ENCODE assay signal across 1 cellular context in genomic region chr1:234545512-234546386, GRCh38.
TF ChIP-seq lines count a peak whose summit lies in the region.

No MANE protein-coding gene starts in this region.

TF ChIP-seq in HepG2, 621 proteins besides CTCF, POLR2A, EP300 and RAD21 (continued from another document and continues in another):
- TF ChIP-seq MAX (IDR thresholded peaks at IDR 0.05) (peak; percentile 62), SCMH1 (CRISPR knock-in tag; IDR thresholded peaks at IDR 0.05; ENCODE audit: borderline replicate concordance) (no peak), SMC3 (IDR thresholded peaks at IDR 0.05; ENCODE audit: low read length) (peak; percentile 28; the same call in 1 of the 2 replicates), AHR (CRISPR knock-in tag; IDR thresholded peaks at IDR 0.05) (no peak), ZNF773 (CRISPR knock-in tag; IDR thresholded peaks at IDR 0.05; ENCODE audit: borderline replicate concordance) (no peak), ZNF317 (CRISPR knock-in tag; IDR thresholded peaks at IDR 0.05) (no peak), PHF8 (CRISPR knock-in tag; IDR thresholded peaks at IDR 0.05) (0 out of 2 replicates have a peak, but pooled peaks have one; percentile 18), TFDP1 (CRISPR knock-in tag; IDR thresholded peaks at IDR 0.05; ENCODE audit: borderline replicate concordance) (0 out of 2 replicates have a peak, but pooled peaks have one; percentile 21), ATF1 (CRISPR knock-in tag; IDR thresholded peaks at IDR 0.05) (no peak), RARA (CRISPR knock-in tag; IDR thresholded peaks at IDR 0.05) (peak; percentile 78), NCOA5 (CRISPR knock-in tag; IDR thresholded peaks at IDR 0.05) (no peak), IKZF4 (CRISPR knock-in tag; IDR thresholded peaks at IDR 0.05; ENCODE audit: borderline replicate concordance, low read depth, not compliant biosample characterization) (no peak), NCOA2 (CRISPR knock-in tag; IDR thresholded peaks at IDR 0.05) (peak; percentile 40; the same call in 1 of the 2 replicates), ZNF768 (CRISPR knock-in tag; IDR thresholded peaks at IDR 0.05) (no peak), ZNF589 (CRISPR knock-in tag; conservative IDR thresholded peaks at IDR 0.05) (no peak), ZNF205 (CRISPR knock-in tag; IDR thresholded peaks at IDR 0.05) (peak; percentile 18; the same call in 1 of the 2 replicates), ZNF354B (CRISPR knock-in tag; IDR thresholded peaks at IDR 0.05) (no peak), CREBL2 (CRISPR knock-in tag; IDR thresholded peaks at IDR 0.05; ENCODE audit: borderline replicate concordance) (no peak), SOX6 (IDR thresholded peaks at IDR 0.05) (no peak), SOX6 (CRISPR knock-in tag; IDR thresholded peaks at IDR 0.05) (peak; percentile 30; the same call in 1 of the 2 replicates), ZNF33B (CRISPR knock-in tag; IDR thresholded peaks at IDR 0.05) (0 out of 2 replicates have a peak, but pooled peaks have one; percentile 38), ZBTB43 (CRISPR knock-in tag; conservative IDR thresholded peaks at IDR 0.05) (peak; percentile 72; the same call in 1 of the 2 replicates), FOXA3 (CRISPR knock-in tag; IDR thresholded peaks at IDR 0.05) (peak; percentile 57; the same call in 1 of the 2 replicates), MED1 (CRISPR knock-in tag; IDR thresholded peaks at IDR 0.05) (peak; percentile 78), ZNF12 (CRISPR knock-in tag; IDR thresholded peaks at IDR 0.05) (0 out of 2 replicates have a peak, but pooled peaks have one; percentile 36), IRF2 (CRISPR knock-in tag; IDR thresholded peaks at IDR 0.05) (peak; percentile 98), SP2 (CRISPR knock-in tag; IDR thresholded peaks at IDR 0.05) (no peak), SALL2 (CRISPR knock-in tag; IDR thresholded peaks at IDR 0.05) (no peak), IKZF1 (IDR thresholded peaks at IDR 0.05) (no peak), ERF (CRISPR knock-in tag; IDR thresholded peaks at IDR 0.05) (0 out of 2 replicates have a peak, but pooled peaks have one; percentile 32), ASH2L (IDR thresholded peaks at IDR 0.05; ENCODE audit: insufficient read length, low read depth, low read length) (peak; percentile 69), ZNF746 (CRISPR knock-in tag; IDR thresholded peaks at IDR 0.05) (no peak), ZNF235 (CRISPR knock-in tag; IDR thresholded peaks at IDR 0.05; ENCODE audit: borderline replicate concordance) (no peak), POLR2AphosphoS2 (IDR thresholded peaks at IDR 0.05; ENCODE audit: low read depth, low read length) (peak; percentile 80; the same call in 1 of the 2 replicates), SATB2 (CRISPR knock-in tag; IDR thresholded peaks at IDR 0.05) (no peak), FOXP1 (IDR thresholded peaks at IDR 0.05) (no peak), FOXP1 (CRISPR knock-in tag; IDR thresholded peaks at IDR 0.05) (no peak), LCORL (IDR thresholded peaks at IDR 0.05) (no peak), LCORL (CRISPR knock-in tag; IDR thresholded peaks at IDR 0.05) (peak; percentile 83)
- TF ChIP-seq, protein P1, sequence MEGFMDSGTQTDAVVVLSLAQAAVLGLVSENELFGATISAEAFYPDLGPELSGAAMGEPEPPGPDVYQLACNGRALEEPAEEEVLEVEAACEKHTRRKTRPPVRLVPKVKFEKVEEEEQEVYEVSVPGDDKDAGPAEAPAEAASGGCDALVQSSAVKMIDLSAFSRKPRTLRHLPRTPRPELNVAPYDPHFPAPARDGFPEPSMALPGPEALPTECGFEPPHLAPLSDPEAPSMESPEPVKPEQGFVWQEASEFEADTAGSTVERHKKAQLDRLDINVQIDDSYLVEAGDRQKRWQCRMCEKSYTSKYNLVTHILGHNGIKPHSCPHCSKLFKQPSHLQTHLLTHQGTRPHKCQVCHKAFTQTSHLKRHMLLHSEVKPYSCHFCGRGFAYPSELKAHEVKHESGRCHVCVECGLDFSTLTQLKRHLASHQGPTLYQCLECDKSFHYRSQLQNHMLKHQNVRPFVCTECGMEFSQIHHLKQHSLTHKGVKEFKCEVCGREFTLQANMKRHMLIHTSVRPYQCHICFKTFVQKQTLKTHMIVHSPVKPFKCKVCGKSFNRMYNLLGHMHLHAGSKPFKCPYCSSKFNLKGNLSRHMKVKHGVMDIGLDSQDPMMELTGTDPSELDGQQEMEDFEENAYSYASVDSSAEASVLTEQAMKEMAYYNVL (CRISPR knock-in tag; IDR thresholded peaks at IDR 0.05; ENCODE audit: borderline replicate concordance), result no peak
- TF ChIP-seq, protein P2, sequence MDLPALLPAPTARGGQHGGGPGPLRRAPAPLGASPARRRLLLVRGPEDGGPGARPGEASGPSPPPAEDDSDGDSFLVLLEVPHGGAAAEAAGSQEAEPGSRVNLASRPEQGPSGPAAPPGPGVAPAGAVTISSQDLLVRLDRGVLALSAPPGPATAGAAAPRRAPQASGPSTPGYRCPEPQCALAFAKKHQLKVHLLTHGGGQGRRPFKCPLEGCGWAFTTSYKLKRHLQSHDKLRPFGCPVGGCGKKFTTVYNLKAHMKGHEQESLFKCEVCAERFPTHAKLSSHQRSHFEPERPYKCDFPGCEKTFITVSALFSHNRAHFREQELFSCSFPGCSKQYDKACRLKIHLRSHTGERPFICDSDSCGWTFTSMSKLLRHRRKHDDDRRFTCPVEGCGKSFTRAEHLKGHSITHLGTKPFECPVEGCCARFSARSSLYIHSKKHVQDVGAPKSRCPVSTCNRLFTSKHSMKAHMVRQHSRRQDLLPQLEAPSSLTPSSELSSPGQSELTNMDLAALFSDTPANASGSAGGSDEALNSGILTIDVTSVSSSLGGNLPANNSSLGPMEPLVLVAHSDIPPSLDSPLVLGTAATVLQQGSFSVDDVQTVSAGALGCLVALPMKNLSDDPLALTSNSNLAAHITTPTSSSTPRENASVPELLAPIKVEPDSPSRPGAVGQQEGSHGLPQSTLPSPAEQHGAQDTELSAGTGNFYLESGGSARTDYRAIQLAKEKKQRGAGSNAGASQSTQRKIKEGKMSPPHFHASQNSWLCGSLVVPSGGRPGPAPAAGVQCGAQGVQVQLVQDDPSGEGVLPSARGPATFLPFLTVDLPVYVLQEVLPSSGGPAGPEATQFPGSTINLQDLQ (CRISPR knock-in tag; IDR thresholded peaks at IDR 0.05), result no peak
- TF ChIP-seq, protein P3, sequence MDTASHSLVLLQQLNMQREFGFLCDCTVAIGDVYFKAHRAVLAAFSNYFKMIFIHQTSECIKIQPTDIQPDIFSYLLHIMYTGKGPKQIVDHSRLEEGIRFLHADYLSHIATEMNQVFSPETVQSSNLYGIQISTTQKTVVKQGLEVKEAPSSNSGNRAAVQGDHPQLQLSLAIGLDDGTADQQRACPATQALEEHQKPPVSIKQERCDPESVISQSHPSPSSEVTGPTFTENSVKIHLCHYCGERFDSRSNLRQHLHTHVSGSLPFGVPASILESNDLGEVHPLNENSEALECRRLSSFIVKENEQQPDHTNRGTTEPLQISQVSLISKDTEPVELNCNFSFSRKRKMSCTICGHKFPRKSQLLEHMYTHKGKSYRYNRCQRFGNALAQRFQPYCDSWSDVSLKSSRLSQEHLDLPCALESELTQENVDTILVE (CRISPR knock-in tag; IDR thresholded peaks at IDR 0.05), result peak; percentile 72; the same call in 1 of the 2 replicates
- TF ChIP-seq, protein P4, sequence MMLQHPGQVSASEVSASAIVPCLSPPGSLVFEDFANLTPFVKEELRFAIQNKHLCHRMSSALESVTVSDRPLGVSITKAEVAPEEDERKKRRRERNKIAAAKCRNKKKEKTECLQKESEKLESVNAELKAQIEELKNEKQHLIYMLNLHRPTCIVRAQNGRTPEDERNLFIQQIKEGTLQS (CRISPR knock-in tag; IDR thresholded peaks at IDR 0.05), result peak; percentile 89
- TF ChIP-seq, protein P5, sequence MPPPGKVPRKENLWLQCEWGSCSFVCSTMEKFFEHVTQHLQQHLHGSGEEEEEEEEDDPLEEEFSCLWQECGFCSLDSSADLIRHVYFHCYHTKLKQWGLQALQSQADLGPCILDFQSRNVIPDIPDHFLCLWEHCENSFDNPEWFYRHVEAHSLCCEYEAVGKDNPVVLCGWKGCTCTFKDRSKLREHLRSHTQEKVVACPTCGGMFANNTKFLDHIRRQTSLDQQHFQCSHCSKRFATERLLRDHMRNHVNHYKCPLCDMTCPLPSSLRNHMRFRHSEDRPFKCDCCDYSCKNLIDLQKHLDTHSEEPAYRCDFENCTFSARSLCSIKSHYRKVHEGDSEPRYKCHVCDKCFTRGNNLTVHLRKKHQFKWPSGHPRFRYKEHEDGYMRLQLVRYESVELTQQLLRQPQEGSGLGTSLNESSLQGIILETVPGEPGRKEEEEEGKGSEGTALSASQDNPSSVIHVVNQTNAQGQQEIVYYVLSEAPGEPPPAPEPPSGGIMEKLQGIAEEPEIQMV (CRISPR knock-in tag; IDR thresholded peaks at IDR 0.05; ENCODE audit: low read depth), result 0 out of 2 replicates have a peak, but pooled peaks have one; percentile 65
- TF ChIP-seq, protein P6, sequence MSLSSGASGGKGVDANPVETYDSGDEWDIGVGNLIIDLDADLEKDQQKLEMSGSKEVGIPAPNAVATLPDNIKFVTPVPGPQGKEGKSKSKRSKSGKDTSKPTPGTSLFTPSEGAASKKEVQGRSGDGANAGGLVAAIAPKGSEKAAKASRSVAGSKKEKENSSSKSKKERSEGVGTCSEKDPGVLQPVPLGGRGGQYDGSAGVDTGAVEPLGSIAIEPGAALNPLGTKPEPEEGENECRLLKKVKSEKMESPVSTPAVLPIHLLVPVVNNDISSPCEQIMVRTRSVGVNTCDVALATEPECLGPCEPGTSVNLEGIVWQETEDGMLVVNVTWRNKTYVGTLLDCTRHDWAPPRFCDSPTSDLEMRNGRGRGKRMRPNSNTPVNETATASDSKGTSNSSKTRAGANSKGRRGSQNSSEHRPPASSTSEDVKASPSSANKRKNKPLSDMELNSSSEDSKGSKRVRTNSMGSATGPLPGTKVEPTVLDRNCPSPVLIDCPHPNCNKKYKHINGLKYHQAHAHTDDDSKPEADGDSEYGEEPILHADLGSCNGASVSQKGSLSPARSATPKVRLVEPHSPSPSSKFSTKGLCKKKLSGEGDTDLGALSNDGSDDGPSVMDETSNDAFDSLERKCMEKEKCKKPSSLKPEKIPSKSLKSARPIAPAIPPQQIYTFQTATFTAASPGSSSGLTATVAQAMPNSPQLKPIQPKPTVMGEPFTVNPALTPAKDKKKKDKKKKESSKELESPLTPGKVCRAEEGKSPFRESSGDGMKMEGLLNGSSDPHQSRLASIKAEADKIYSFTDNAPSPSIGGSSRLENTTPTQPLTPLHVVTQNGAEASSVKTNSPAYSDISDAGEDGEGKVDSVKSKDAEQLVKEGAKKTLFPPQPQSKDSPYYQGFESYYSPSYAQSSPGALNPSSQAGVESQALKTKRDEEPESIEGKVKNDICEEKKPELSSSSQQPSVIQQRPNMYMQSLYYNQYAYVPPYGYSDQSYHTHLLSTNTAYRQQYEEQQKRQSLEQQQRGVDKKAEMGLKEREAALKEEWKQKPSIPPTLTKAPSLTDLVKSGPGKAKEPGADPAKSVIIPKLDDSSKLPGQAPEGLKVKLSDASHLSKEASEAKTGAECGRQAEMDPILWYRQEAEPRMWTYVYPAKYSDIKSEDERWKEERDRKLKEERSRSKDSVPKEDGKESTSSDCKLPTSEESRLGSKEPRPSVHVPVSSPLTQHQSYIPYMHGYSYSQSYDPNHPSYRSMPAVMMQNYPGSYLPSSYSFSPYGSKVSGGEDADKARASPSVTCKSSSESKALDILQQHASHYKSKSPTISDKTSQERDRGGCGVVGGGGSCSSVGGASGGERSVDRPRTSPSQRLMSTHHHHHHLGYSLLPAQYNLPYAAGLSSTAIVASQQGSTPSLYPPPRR (CRISPR knock-in tag; IDR thresholded peaks at IDR 0.05; ENCODE audit: borderline replicate concordance), result peak; percentile 56; the same call in 1 of the 2 replicates
- TF ChIP-seq, protein P7, sequence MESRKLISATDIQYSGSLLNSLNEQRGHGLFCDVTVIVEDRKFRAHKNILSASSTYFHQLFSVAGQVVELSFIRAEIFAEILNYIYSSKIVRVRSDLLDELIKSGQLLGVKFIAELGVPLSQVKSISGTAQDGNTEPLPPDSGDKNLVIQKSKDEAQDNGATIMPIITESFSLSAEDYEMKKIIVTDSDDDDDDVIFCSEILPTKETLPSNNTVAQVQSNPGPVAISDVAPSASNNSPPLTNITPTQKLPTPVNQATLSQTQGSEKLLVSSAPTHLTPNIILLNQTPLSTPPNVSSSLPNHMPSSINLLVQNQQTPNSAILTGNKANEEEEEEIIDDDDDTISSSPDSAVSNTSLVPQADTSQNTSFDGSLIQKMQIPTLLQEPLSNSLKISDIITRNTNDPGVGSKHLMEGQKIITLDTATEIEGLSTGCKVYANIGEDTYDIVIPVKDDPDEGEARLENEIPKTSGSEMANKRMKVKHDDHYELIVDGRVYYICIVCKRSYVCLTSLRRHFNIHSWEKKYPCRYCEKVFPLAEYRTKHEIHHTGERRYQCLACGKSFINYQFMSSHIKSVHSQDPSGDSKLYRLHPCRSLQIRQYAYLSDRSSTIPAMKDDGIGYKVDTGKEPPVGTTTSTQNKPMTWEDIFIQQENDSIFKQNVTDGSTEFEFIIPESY (CRISPR knock-in tag; IDR thresholded peaks at IDR 0.05), result 0 out of 2 replicates have a peak, but pooled peaks have one; percentile 11
- TF ChIP-seq, protein P8, sequence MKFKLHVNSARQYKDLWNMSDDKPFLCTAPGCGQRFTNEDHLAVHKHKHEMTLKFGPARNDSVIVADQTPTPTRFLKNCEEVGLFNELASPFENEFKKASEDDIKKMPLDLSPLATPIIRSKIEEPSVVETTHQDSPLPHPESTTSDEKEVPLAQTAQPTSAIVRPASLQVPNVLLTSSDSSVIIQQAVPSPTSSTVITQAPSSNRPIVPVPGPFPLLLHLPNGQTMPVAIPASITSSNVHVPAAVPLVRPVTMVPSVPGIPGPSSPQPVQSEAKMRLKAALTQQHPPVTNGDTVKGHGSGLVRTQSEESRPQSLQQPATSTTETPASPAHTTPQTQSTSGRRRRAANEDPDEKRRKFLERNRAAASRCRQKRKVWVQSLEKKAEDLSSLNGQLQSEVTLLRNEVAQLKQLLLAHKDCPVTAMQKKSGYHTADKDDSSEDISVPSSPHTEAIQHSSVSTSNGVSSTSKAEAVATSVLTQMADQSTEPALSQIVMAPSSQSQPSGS (CRISPR knock-in tag; IDR thresholded peaks at IDR 0.05), result no peak; the same call in 1 of the 2 replicates
